ENCODE assay signal across 39 cellular contexts in genomic region chr10:92207061-92207460, GRCh38.
"Had no signal": no experiment of that assay in that cellular context is flagged by ENCODE, and none has a peak within 500 bp of the region (broad histone marks: within the 10 kb centered on the region; RNA-seq: fewer than 3 reads in every experiment).

No MANE protein-coding gene starts in this region.

- H3K27me3 Mint-ChIP-seq: activated CD4-positive, alpha-beta memory T cell treated with anti-CD3 and anti-CD28 coated beads, Interleukin-2, amount 10 ng/mL, durations not matched to agents 7 days and 5 days; activated CD4-positive, alpha-beta T cell treated with anti-CD3 and anti-CD28 coated beads for 36 hours; activated CD4-positive, alpha-beta T cell treated with anti-CD3 and anti-CD28 coated beads, Interleukin-2, amount 10 ng/mL, durations not matched to agents 7 days and 5 days; activated CD8-positive, alpha-beta memory T cell treated with anti-CD3 and anti-CD28 coated beads, Interleukin-2, amount 10 ng/mL, durations not matched to agents 7 days and 5 days; activated naive CD4-positive, alpha-beta T cell treated with anti-CD3 and anti-CD28 coated beads, Interleukin-2, amount 10 ng/mL, durations not matched to agents 7 days and 5 days; activated naive CD4-positive, alpha-beta T cell treated with anti-CD3 and anti-CD28 coated beads, Interleukin-2, amount 50 U/mL, for 24 hours; activated naive CD8-positive, alpha-beta T cell; activated naive CD8-positive, alpha-beta T cell treated with anti-CD3 and anti-CD28 coated beads, Interleukin-2, amount 10 ng/mL, durations not matched to agents 7 days and 5 days; activated naive CD8-positive, alpha-beta T cell treated with anti-CD3 and anti-CD28 coated beads, Interleukin-2, amount 50 U/mL, for 24 hours; activated T-cell treated with anti-CD3 and anti-CD28 coated beads, Interleukin-2, amount 50 U/mL, for 24 hours; brain; central memory CD8-positive, alpha-beta T cell had no signal

- DNase-seq: activated CD4-positive, alpha-beta memory T cell treated with anti-CD3 and anti-CD28 coated beads, Interleukin-2, amount 10 ng/mL, durations not matched to agents 7 days and 5 days; activated CD4-positive, alpha-beta T cell treated with anti-CD3 and anti-CD28 coated beads for 1 hour; activated CD4-positive, alpha-beta T cell treated with anti-CD3 and anti-CD28 coated beads for 36 hours; activated CD4-positive, alpha-beta T cell treated with anti-CD3 and anti-CD28 coated beads for 48 hours; activated CD4-positive, alpha-beta T cell treated with anti-CD3 and anti-CD28 coated beads, Interleukin-2, amount 10 ng/mL, durations not matched to agents 7 days and 5 days; activated CD4-positive, alpha-beta T cell treated with anti-CD3 and anti-CD28 coated beads, Interleukin-2, amount 50 U/mL, for 48 hours; activated CD4-positive, CD25-positive, alpha-beta regulatory T cell; activated CD8-positive, alpha-beta memory T cell treated with anti-CD3 and anti-CD28 coated beads for 24 hours; activated CD8-positive, alpha-beta memory T cell treated with anti-CD3 and anti-CD28 coated beads, Interleukin-2, amount 10 ng/mL, durations not matched to agents 7 days and 5 days; activated CD8-positive, alpha-beta memory T cell treated with anti-CD3 and anti-CD28 coated beads, Interleukin-2, amount 50 U/mL, for 48 hours; activated CD8-positive, alpha-beta T cell treated with anti-CD3 and anti-CD28 coated beads, Interleukin-2, amount 10 ng/mL, durations not matched to agents 7 days and 5 days; activated effector memory CD4-positive, alpha-beta T cell treated with Interleukin-2 at 50 U/mL for 16 hours; activated gamma-delta T cell; activated naive CD4-positive, alpha-beta T cell treated with anti-CD3 and anti-CD28 coated beads, Interleukin-2, amount 10 ng/mL, durations not matched to agents 7 days and 5 days; activated naive CD4-positive, alpha-beta T cell treated with Interleukin-2 at 50 U/mL for 16 hours; activated naive CD8-positive, alpha-beta T cell treated with anti-CD3 and anti-CD28 coated beads, Interleukin-2, amount 10 ng/mL, durations not matched to agents 7 days and 5 days; activated naive CD8-positive, alpha-beta T cell treated with anti-CD3 and anti-CD28 coated beads, Interleukin-2, amount 50 U/mL, for 24 hours; activated T-cell treated with anti-CD3 and anti-CD28 coated beads, Interleukin-2, amount 50 U/mL, for 24 hours; activated T-cell treated with anti-CD3 and anti-CD28 coated beads, Interleukin-2, amount 50 U/mL, for 48 hours; amygdala; anterior cingulate cortex; caudate nucleus; cerebellar nuclear complex; T-helper 1 cell; T-helper 2 cell; T-helper 9 cell; WERI-Rb-1 had no signal

- H3K36me3 ChIP-seq: ascending aorta, cardiac muscle cell, WERI-Rb-1 had no signal

- H3K4me3 ChIP-seq: ascending aorta, cardiac muscle cell had no signal

- FAIRE-seq: bronchial epithelial cell had no signal

- H3K36me3 Mint-ChIP-seq: activated naive CD4-positive, alpha-beta T cell treated with anti-CD3 and anti-CD28 coated beads, Interleukin-2, amount 10 ng/mL, durations not matched to agents 7 days and 5 days; WTC11 had no signal

- H3K27me3 ChIP-seq: ascending aorta, cardiac muscle cell had no signal

- H3K27ac ChIP-seq: cardiac muscle cell, WERI-Rb-1 had no signal

- H3K9me3 Mint-ChIP-seq: activated CD4-positive, alpha-beta memory T cell treated with anti-CD3 and anti-CD28 coated beads, Interleukin-2, amount 10 ng/mL, durations not matched to agents 7 days and 5 days; activated CD4-positive, alpha-beta T cell treated with anti-CD3 and anti-CD28 coated beads, Interleukin-2, amount 10 ng/mL, durations not matched to agents 7 days and 5 days; activated naive CD4-positive, alpha-beta T cell treated with anti-CD3 and anti-CD28 coated beads, Interleukin-2, amount 10 ng/mL, durations not matched to agents 7 days and 5 days; activated naive CD4-positive, alpha-beta T cell treated with anti-CD3 and anti-CD28 coated beads, Interleukin-2, amount 50 U/mL, for 24 hours; activated naive CD8-positive, alpha-beta T cell treated with anti-CD3 and anti-CD28 coated beads, Interleukin-2, amount 50 U/mL, for 24 hours; activated T-cell treated with anti-CD3 and anti-CD28 coated beads, Interleukin-2, amount 50 U/mL, for 24 hours; activated T-helper 2 cell treated with anti-CD3 and anti-CD28 coated beads, Interferon-gamma antibody, Interleukin-2, Interleukin-4, amounts not matched to agents 10 μg/mL and 5 μg/mL and 100 μg/mL, durations not matched to agents 14 hours and 24 hours and 36 hours; brain; central memory CD8-positive, alpha-beta T cell; T-helper 1 cell treated with Interleukin-12 subunit alpha and Interleukin-12 subunit beta and Interleukin-4 antibody, amounts not matched to agents 30 μg/mL and 1 μg/mL, for 36 hours; T-helper 2 cell treated with Interferon-gamma antibody and Interleukin-4, amounts not matched to agents 5 μg/mL and 100 μg/mL, for 36 hours; WTC11 had no signal

- ATAC-seq: activated CD4-positive, alpha-beta T cell treated with anti-CD3 and anti-CD28 coated beads for 36 hours; activated CD4-positive, CD25-positive, alpha-beta regulatory T cell treated with anti-CD3 and anti-CD28 coated beads, Interleukin-2, amount 50 U/mL, for 24 hours; activated CD8-positive, alpha-beta memory T cell treated with anti-CD3 and anti-CD28 coated beads, Interleukin-2, amount 10 ng/mL, durations not matched to agents 7 days and 5 days; activated CD8-positive, alpha-beta T cell treated with anti-CD3 and anti-CD28 coated beads, Interleukin-2, amount 10 ng/mL, durations not matched to agents 7 days and 5 days; activated naive CD8-positive, alpha-beta T cell treated with anti-CD3 and anti-CD28 coated beads, Interleukin-2, amount 50 U/mL, for 24 hours; WTC11 had no signal

- H3K4me3 Mint-ChIP-seq: activated CD4-positive, alpha-beta memory T cell treated with anti-CD3 and anti-CD28 coated beads, Interleukin-2, amount 10 ng/mL, durations not matched to agents 7 days and 5 days; activated CD4-positive, alpha-beta T cell treated with anti-CD3 and anti-CD28 coated beads for 36 hours; activated CD4-positive, alpha-beta T cell treated with anti-CD3 and anti-CD28 coated beads, Interleukin-2, amount 10 ng/mL, durations not matched to agents 7 days and 5 days; activated CD8-positive, alpha-beta memory T cell treated with anti-CD3 and anti-CD28 coated beads, Interleukin-2, amount 10 ng/mL, durations not matched to agents 7 days and 5 days; activated CD8-positive, alpha-beta T cell treated with anti-CD3 and anti-CD28 coated beads, Interleukin-2, amount 10 ng/mL, durations not matched to agents 7 days and 5 days; activated naive CD4-positive, alpha-beta T cell treated with anti-CD3 and anti-CD28 coated beads, Interleukin-2, amount 10 ng/mL, durations not matched to agents 7 days and 5 days; activated naive CD4-positive, alpha-beta T cell treated with anti-CD3 and anti-CD28 coated beads, Interleukin-2, amount 50 U/mL, for 24 hours; activated naive CD8-positive, alpha-beta T cell; activated naive CD8-positive, alpha-beta T cell treated with anti-CD3 and anti-CD28 coated beads, Interleukin-2, amount 10 ng/mL, durations not matched to agents 7 days and 5 days; activated naive CD8-positive, alpha-beta T cell treated with anti-CD3 and anti-CD28 coated beads, Interleukin-2, amount 50 U/mL, for 24 hours; activated T-cell treated with anti-CD3 and anti-CD28 coated beads, Interleukin-2, amount 50 U/mL, for 24 hours; brain; central memory CD8-positive, alpha-beta T cell; T-helper 1 cell treated with Interleukin-12 subunit alpha and Interleukin-12 subunit beta and Interleukin-4 antibody, amounts not matched to agents 30 μg/mL and 1 μg/mL, for 36 hours; T-helper 2 cell treated with Interferon-gamma antibody and Interleukin-4, amounts not matched to agents 5 μg/mL and 100 μg/mL, for 36 hours; WTC11 had no signal

- H3K27ac Mint-ChIP-seq: activated CD4-positive, alpha-beta memory T cell treated with anti-CD3 and anti-CD28 coated beads, Interleukin-2, amount 10 ng/mL, durations not matched to agents 7 days and 5 days; activated CD4-positive, alpha-beta T cell treated with anti-CD3 and anti-CD28 coated beads for 36 hours; activated CD4-positive, alpha-beta T cell treated with anti-CD3 and anti-CD28 coated beads, Interleukin-2, amount 10 ng/mL, durations not matched to agents 7 days and 5 days; activated CD8-positive, alpha-beta memory T cell treated with anti-CD3 and anti-CD28 coated beads, Interleukin-2, amount 10 ng/mL, durations not matched to agents 7 days and 5 days; activated CD8-positive, alpha-beta T cell treated with anti-CD3 and anti-CD28 coated beads, Interleukin-2, amount 10 ng/mL, durations not matched to agents 7 days and 5 days; activated naive CD4-positive, alpha-beta T cell treated with anti-CD3 and anti-CD28 coated beads, Interleukin-2, amount 10 ng/mL, durations not matched to agents 7 days and 5 days; activated naive CD4-positive, alpha-beta T cell treated with anti-CD3 and anti-CD28 coated beads, Interleukin-2, amount 50 U/mL, for 24 hours; activated naive CD8-positive, alpha-beta T cell; activated naive CD8-positive, alpha-beta T cell treated with anti-CD3 and anti-CD28 coated beads, Interleukin-2, amount 10 ng/mL, durations not matched to agents 7 days and 5 days; activated naive CD8-positive, alpha-beta T cell treated with anti-CD3 and anti-CD28 coated beads, Interleukin-2, amount 50 U/mL, for 24 hours; activated T-cell treated with anti-CD3 and anti-CD28 coated beads, Interleukin-2, amount 50 U/mL, for 24 hours; activated T-helper 2 cell treated with anti-CD3 and anti-CD28 coated beads, Interferon-gamma antibody, Interleukin-2, Interleukin-4, amounts not matched to agents 10 μg/mL and 5 μg/mL and 100 μg/mL, durations not matched to agents 14 hours and 24 hours and 36 hours; brain; T-helper 1 cell treated with Interleukin-12 subunit alpha and Interleukin-12 subunit beta and Interleukin-4 antibody, amounts not matched to agents 30 μg/mL and 1 μg/mL, for 36 hours; T-helper 2 cell treated with Interferon-gamma antibody and Interleukin-4, amounts not matched to agents 5 μg/mL and 100 μg/mL, for 36 hours; WTC11 had no signal
